11 cellular contexts compared by ENCODE assay signal in the genomic region with DNA sequence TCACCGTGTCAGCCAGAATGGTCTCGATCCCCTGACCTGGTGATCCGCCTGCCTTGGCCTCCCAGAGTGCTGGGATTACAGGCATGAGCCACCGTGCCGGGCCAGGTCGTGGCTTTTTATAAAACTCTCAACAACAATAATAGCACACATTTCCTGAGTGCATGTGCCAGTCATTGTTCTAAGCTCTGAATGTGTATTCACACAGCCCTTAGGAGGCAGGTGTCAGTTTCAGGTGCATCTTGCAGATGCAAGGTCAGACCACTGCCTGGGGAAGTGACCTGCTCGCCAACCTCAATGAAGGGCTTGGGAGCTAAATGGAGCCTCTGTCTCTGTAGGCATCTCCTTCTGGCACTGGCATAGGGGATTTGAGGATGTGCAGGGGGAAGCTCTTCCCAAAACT.
DNase-seq lines count a peak whose midpoint lies in the region; ATAC-seq and FAIRE-seq lines count a peak whose summit lies in the region.
"Had no signal": no experiment of that assay in that cellular context is flagged by ENCODE, and none has a peak within 500 bp of the region (broad histone marks: within the 10 kb centered on the region; RNA-seq: fewer than 3 reads in every experiment).

No MANE protein-coding gene starts in this region.

- peaks cover 5% of the 10 kb centered on the region for H3K27me3 Mint-ChIP-seq in memory B cell
- H3K27me3 Mint-ChIP-seq: activated naive CD4-positive, alpha-beta T cell treated with anti-CD3 and anti-CD28 coated beads, Interleukin-2, amount 50 U/mL, for 24 hours had no signal

- no peak overlapping the region for H3K4me3 Mint-ChIP-seq in memory B cell
- H3K4me3 Mint-ChIP-seq: activated naive CD4-positive, alpha-beta T cell treated with anti-CD3 and anti-CD28 coated beads, Interleukin-2, amount 50 U/mL, for 24 hours had no signal

- H3K36me3 Mint-ChIP-seq in memory B cell, result no peaks in the 10 kb centered on the region
- H3K36me3 Mint-ChIP-seq: activated naive CD4-positive, alpha-beta T cell treated with anti-CD3 and anti-CD28 coated beads, Interleukin-2, amount 50 U/mL, for 24 hours had no signal

- H3K4me1 Mint-ChIP-seq in memory B cell, result peaks cover 5% of the 10 kb centered on the region

- H3K27ac Mint-ChIP-seq in memory B cell, result no peak overlapping the region
- H3K27ac Mint-ChIP-seq: activated naive CD4-positive, alpha-beta T cell treated with anti-CD3 and anti-CD28 coated beads, Interleukin-2, amount 50 U/mL, for 24 hours had no signal

- DNase-seq in memory B cell (ENCODE audit: low spot score in 2 of 2), result no peak
- no peak for DNase-seq in NCI-H187 treated with DMSO at 0.1 percent for 48 hours (lab: John Stamatoyannopoulos, UW)
- DNase-seq in urothelium cell line (ENCODE audit: low spot score), result no peak
- no peak for DNase-seq in HTR-8/SVneo (ENCODE audit: insufficient read length, low spot score)
- DNase-seq: KBM-7, stomach had no signal

- no peak for FAIRE-seq in urothelium cell line (lab: Jason Lieb, UNC)
- FAIRE-seq in HTR-8/SVneo (lab: Jason Lieb, UNC), result no peak

- H3K9me3 Mint-ChIP-seq in memory B cell, result no peaks in the 10 kb centered on the region
- H3K9me3 Mint-ChIP-seq: activated naive CD4-positive, alpha-beta T cell treated with anti-CD3 and anti-CD28 coated beads, Interleukin-2, amount 50 U/mL, for 24 hours had no signal

- ATAC-seq in GM18907 (IDR thresholded peaks at IDR 0.05; ENCODE audit: unreplicated experiment), result peak; percentile 79
- ATAC-seq in GM21526 (IDR thresholded peaks at IDR 0.05; ENCODE audit: low FRiP score, unreplicated experiment), result peak; percentile 89
- ATAC-seq in HG03280 (IDR thresholded peaks at IDR 0.05; ENCODE audit: unreplicated experiment), result peak; percentile 92
- peak; percentile 25 for ATAC-seq in memory B cell (ENCODE audit: low read depth)
- ATAC-seq: sciatic nerve had no signal

Comparison
In these comparisons a context has a peak if more than half of its experiments do, and no peak if none do; other contexts are left out.
1. ATAC-seq: peak in every context shown above with its lines; median percentile 92 in HG03280; 89 in GM21526; 79 in GM18907; 25 in memory B cell.